ENCODE assay signal across 11 cellular contexts in genomic region chr7:70325509-70326101, GRCh38.
A peak's percentile ranks its signal among the peaks of the same experiment; 100 is the strongest.
DNase-seq lines count a peak whose midpoint lies in the region; ATAC-seq and TF ChIP-seq lines count a peak whose summit lies in the region.
"Had no signal": no experiment of that assay in that cellular context is flagged by ENCODE, and none has a peak within 500 bp of the region (broad histone marks: within the 10 kb centered on the region; RNA-seq: fewer than 3 reads in every experiment).

No MANE protein-coding gene starts in this region.

- no peak overlapping the region for H3K14ac ChIP-seq in IMR-90 (replicated peaks; ENCODE audit: low read depth, low read length)

- H3K4me2 ChIP-seq in IMR-90 (ENCODE audit: low read depth, low read length), result no peak overlapping the region

- H3K9me1 ChIP-seq in IMR-90 (ENCODE audit: insufficient read depth, low read length), result no peaks in the 10 kb centered on the region

- no CpG with 5 or more reads among the region's 2 CpGs for WGBS in IMR-90 (ENCODE audit: extremely low coverage in 2 of 2, insufficient read length in 1 of 2), 2 experiments

- intact Hi-C loops in IMR-90 (cut with micrococcal nuclease), result no loop called here

- TF ChIP-seq RAD21 in IMR-90 (IDR thresholded peaks at IDR 0.05; ENCODE audit: low read length), result no peak

- BruUV-seq in IMR-90 (replicated peaks; lab: Mats Ljungman, UMichigan), result no TSS peak

- H3K79me1 ChIP-seq in IMR-90 (ENCODE audit: low read depth in 1 of 2, low read length in 2 of 2), result no peaks in the 10 kb centered on the region

- dilution Hi-C loops in IMR-90 (cut with HindIII; ENCODE audit: low sequenced_read_pairs, unreplicated experiment), result no loop called here

- no peak overlapping the region for H2AK9ac ChIP-seq in IMR-90 (replicated peaks; ENCODE audit: low read depth, low read length, poor library complexity)

- no peaks in the 10 kb centered on the region for H3K4me1 ChIP-seq in IMR-90 (ENCODE audit: control insufficient read depth, insufficient read depth, low read length)

- H2AFZ ChIP-seq in IMR-90 (replicated peaks; ENCODE audit: low read length, poor library complexity), result no peak overlapping the region

- POLR2A ChIA-PET in IMR-90 (lab: Charles Lee; ENCODE audit: unreplicated experiment), result no interaction called here

- H3K27ac ChIP-seq in IMR-90 (ENCODE audit: insufficient read depth, low read length), result no peak overlapping the region

- CTCF ChIA-PET in IMR-90 (lab: Yijun Ruan, JAX), result no interaction called here

- no peak overlapping the region for H3K18ac ChIP-seq in IMR-90 (ENCODE audit: low read depth, low read length)

- H2BK15ac ChIP-seq in IMR-90 (ENCODE audit: low read depth, low read length), result no peak overlapping the region

- H3K9me3 ChIP-seq in IMR-90 (ENCODE audit: control insufficient read depth, insufficient read depth, low read length), result 0 out of 2 replicates have a peak, but pooled peaks cover 4% of the 10 kb centered on the region

- H3K4me3 ChIP-seq in AG09309 (ENCODE audit: control insufficient read depth, low read depth, low read length) (no peak overlapping the region), IMR-90 (ENCODE audit: insufficient read depth, low read depth, low read length) (no peak overlapping the region), kidney epithelial cell (ENCODE audit: low read depth, low read length) (no peak overlapping the region)

- H2BK120ac ChIP-seq in IMR-90 (ENCODE audit: low read depth, low read length), result no peak overlapping the region

- no peak overlapping the region for H3K9ac ChIP-seq in IMR-90 (ENCODE audit: low read depth, low read length)

- no peak overlapping the region for H4K5ac ChIP-seq in IMR-90 (ENCODE audit: low read depth, low read length)

- no peak for TF ChIP-seq POLR2A in IMR-90 (IDR thresholded peaks at IDR 0.05; ENCODE audit: low read depth, low read length)

- H3K36me3 ChIP-seq in IMR-90 (ENCODE audit: control insufficient read depth, insufficient read depth, low read length) (no peaks in the 10 kb centered on the region), kidney epithelial cell (ENCODE audit: control insufficient read depth, insufficient read depth, low read length) (no peaks in the 10 kb centered on the region)

- H3K27me3 ChIP-seq in IMR-90 (ENCODE audit: control insufficient read depth, insufficient read depth, low read length) (no peaks in the 10 kb centered on the region), kidney epithelial cell (ENCODE audit: control insufficient read depth, insufficient read depth, low read length) (no peaks in the 10 kb centered on the region)

- in situ Hi-C loops in IMR-90 (cut with MboI; ENCODE audit: low sequenced_read_pairs) (no loop called here), GM13977 (cut with MboI; ENCODE audit: low pct_unique_long_range_greater_than_20kb, low sequenced_read_pairs, unreplicated experiment) (loop anchor here (25.0 kb wide), 1 partner anchor 362 kb away; no protein-coding TSS in a partner anchor)

- no peak overlapping the region for H2BK5ac ChIP-seq in IMR-90 (ENCODE audit: low read depth, low read length, poor library complexity, severe bottlenecking)

- no peak overlapping the region for H3K4ac ChIP-seq in IMR-90 (ENCODE audit: low read depth, low read length)

- DNase-seq in AG09309 (ENCODE audit: low read depth) (peak; percentile 11), IMR-90 (peak; percentile 9), astrocyte of the hippocampus (ENCODE audit: low read depth, low spot score) (peak; percentile 82), kidney epithelial cell (ENCODE audit: low read depth) (peak; percentile 34), GM13977 (ENCODE audit: low spot score) (no peak), CD1c-positive myeloid dendritic cell (ENCODE audit: extremely low spot score) (no peak)
- DNase-seq in stimulated activated CD4-positive, alpha-beta T cell treated with anti-CD3 and anti-CD28 coated beads, Interleukin-1b, Interleukin-23, amount 100 ng/mL, for 48 hours, result no peak
- DNase-seq: CD4-positive, alpha-beta T cell; stimulated activated CD4-positive, alpha-beta T cell treated with anti-CD3 and anti-CD28 coated beads, Interleukin-12 subunit alpha, Interleukin-12 subunit beta, amount 100 ng/mL, for 4 hours; stimulated activated naive B cell treated with anti-CD40 and anti-IgM and Interleukin-4, amounts not matched to agents 10 μg/mL and 1 μg/mL and 100 μg/mL, for 72 hours had no signal

- H4K8ac ChIP-seq in IMR-90 (ENCODE audit: low read depth in 2 of 2, low read length in 2 of 2), result no peak overlapping the region

- no peak overlapping the region for H2AK5ac ChIP-seq in IMR-90 (ENCODE audit: low read depth, low read length)

- H4K91ac ChIP-seq in IMR-90 (ENCODE audit: insufficient read depth, low read depth, low read length), result no peak overlapping the region

- H4K20me1 ChIP-seq in IMR-90 (ENCODE audit: insufficient read depth, low read length), result no peaks in the 10 kb centered on the region

- ATAC-seq in IMR-90 (ENCODE audit: low read depth), result peak; percentile 62; the same call in 1 of the 2 replicates
- ATAC-seq in HG02763 (IDR thresholded peaks at IDR 0.05; ENCODE audit: unreplicated experiment), result no peak
- ATAC-seq: stimulated activated naive B cell treated with anti-CD40 and anti-IgM and Interleukin-4, amounts not matched to agents 10 μg/mL and 1 μg/mL and 100 μg/mL, for 72 hours had no signal

- no peak overlapping the region for H3K23ac ChIP-seq in IMR-90 (ENCODE audit: low read depth, low read length)

- TF ChIP-seq CTCF in AG09309 (IDR thresholded peaks at IDR 0.05; ENCODE audit: control insufficient read depth, insufficient read depth, low read depth, low read length, missing control alignments), result no peak
- TF ChIP-seq CTCF in IMR-90 (conservative IDR thresholded peaks at IDR 0.05; ENCODE audit: low read depth, low read length), result no peak
- no peak for TF ChIP-seq CTCF in kidney epithelial cell (IDR thresholded peaks at IDR 0.05; ENCODE audit: insufficient read depth, low read length, poor library complexity, severe bottlenecking)
- no peak for TF ChIP-seq CTCF in GM13977 (IDR thresholded peaks at IDR 0.05; ENCODE audit: extremely low read depth, insufficient read depth, missing control alignments)

- no peak overlapping the region for H2BK20ac ChIP-seq in IMR-90 (ENCODE audit: low read depth, low read length)

- H3K56ac ChIP-seq in IMR-90 (ENCODE audit: extremely low read depth, insufficient read depth, low read length), result no peak overlapping the region

TF ChIP-seq in IMR-90, 13 proteins besides CTCF, POLR2A, EP300 and RAD21:
- TF ChIP-seq BHLHE40 (IDR thresholded peaks at IDR 0.05; ENCODE audit: low read depth, low read length), result no peak
- TF ChIP-seq CHD1 (IDR thresholded peaks at IDR 0.05; ENCODE audit: low read depth, low read length), result no peak
- TF ChIP-seq MXI1 (IDR thresholded peaks at IDR 0.05; ENCODE audit: borderline replicate concordance, low read depth, low read length), result no peak
- no peak for TF ChIP-seq USF2 (IDR thresholded peaks at IDR 0.05; ENCODE audit: low read depth, low read length)
- TF ChIP-seq NFE2L2 (IDR thresholded peaks at IDR 0.05; ENCODE audit: low read depth, low read length), result no peak
- TF ChIP-seq CEBPB (IDR thresholded peaks at IDR 0.05; ENCODE audit: low read depth, low read length), result no peak
- TF ChIP-seq MAZ (IDR thresholded peaks at IDR 0.05; ENCODE audit: borderline replicate concordance, low read depth, low read length), result no peak
- TF ChIP-seq RFX5 (IDR thresholded peaks at IDR 0.05; ENCODE audit: low read depth, low read length), result no peak
- TF ChIP-seq RCOR1 (IDR thresholded peaks at IDR 0.05; ENCODE audit: insufficient replicate concordance, low read length), result no peak
- no peak for TF ChIP-seq ELK1 (IDR thresholded peaks at IDR 0.05; ENCODE audit: borderline replicate concordance, low read depth, low read length)
- TF ChIP-seq FOS (IDR thresholded peaks at IDR 0.05; ENCODE audit: low read depth, low read length), result no peak
- no peak for TF ChIP-seq MAFK (IDR thresholded peaks at IDR 0.05; ENCODE audit: low read depth, low read length)
- no peak for TF ChIP-seq SMC3 (IDR thresholded peaks at IDR 0.05; ENCODE audit: low read depth, low read length)
TF ChIP-seq in IMR-90: peak in this region for 0.

Comparison
In these comparisons a context has a peak if more than half of its experiments do, and no peak if none do; other contexts are left out.
1. DNase-seq: peak in AG09309 (single experiment), IMR-90 (single experiment), astrocyte of the hippocampus (single experiment) and kidney epithelial cell (single experiment); none in GM13977 (single experiment), stimulated activated CD4-positive, alpha-beta T cell treated with anti-CD3 and anti-CD28 coated beads, Interleukin-1b, Interleukin-23, amount 100 ng/mL, for 48 hours (single experiment) and CD1c-positive myeloid dendritic cell (single experiment).